1 cellular context compared by ENCODE assay signal in genomic region chr4:176319704-176320339, GRCh38.
TF ChIP-seq lines count a peak whose summit lies in the region.

Gene SPCS3 (plus strand): TSS chr4:176319966. CDS start chr4:176320077, 111 bp downstream.

TF ChIP-seq in HepG2, 621 proteins besides CTCF, POLR2A, EP300 and RAD21 (continued from another document and continues in another):
- TF ChIP-seq ZHX2 (IDR thresholded peaks at IDR 0.05; ENCODE audit: low read depth) = no peak
- TF ChIP-seq ZHX2 (CRISPR knock-in tag; IDR thresholded peaks at IDR 0.05; ENCODE audit: borderline replicate concordance) = no peak
- TF ChIP-seq ZSCAN31 (CRISPR knock-in tag; IDR thresholded peaks at IDR 0.05; ENCODE audit: low read depth) = no peak; the same call in 1 of the 2 replicates
- no peak for TF ChIP-seq ZNF800 (CRISPR knock-in tag; IDR thresholded peaks at IDR 0.05)
- TF ChIP-seq FOXC1 (CRISPR knock-in tag; IDR thresholded peaks at IDR 0.05; ENCODE audit: borderline replicate concordance) = no peak
- peak; percentile 1; the same call in 1 of the 2 replicates for TF ChIP-seq POGK (CRISPR knock-in tag; conservative IDR thresholded peaks at IDR 0.05)
- peak; percentile 40; the same call in 1 of the 2 replicates for TF ChIP-seq ZGPAT (CRISPR knock-in tag; IDR thresholded peaks at IDR 0.05)
- TF ChIP-seq IKZF1 (IDR thresholded peaks at IDR 0.05) = no peak
- TF ChIP-seq NCOR1 (IDR thresholded peaks at IDR 0.05; ENCODE audit: borderline replicate concordance, low read length) = no peak
- TF ChIP-seq ATF3 (CRISPR knock-in tag; IDR thresholded peaks at IDR 0.05) = no peak
- no peak for TF ChIP-seq ZNF253 (CRISPR knock-in tag; IDR thresholded peaks at IDR 0.05; ENCODE audit: borderline replicate concordance)
- no peak for TF ChIP-seq ZSCAN5A (CRISPR knock-in tag; IDR thresholded peaks at IDR 0.05; ENCODE audit: borderline replicate concordance)
- TF ChIP-seq ZNF256 (CRISPR knock-in tag; conservative IDR thresholded peaks at IDR 0.05) = no peak
- no peak for TF ChIP-seq AFF4 (CRISPR knock-in tag; IDR thresholded peaks at IDR 0.05)
- no peak for TF ChIP-seq CHCHD3 (CRISPR knock-in tag; IDR thresholded peaks at IDR 0.05)
- peak; percentile 91 for TF ChIP-seq DRAP1 (CRISPR knock-in tag; IDR thresholded peaks at IDR 0.05)
- no peak for TF ChIP-seq TEF (CRISPR knock-in tag; IDR thresholded peaks at IDR 0.05)
- peak; percentile 98 for TF ChIP-seq ZBTB14 (CRISPR knock-in tag; IDR thresholded peaks at IDR 0.05)
- TF ChIP-seq ZNF792 (CRISPR knock-in tag; IDR thresholded peaks at IDR 0.05) = no peak
- no peak for TF ChIP-seq ZNF607 (CRISPR knock-in tag; IDR thresholded peaks at IDR 0.05; ENCODE audit: borderline replicate concordance)
- 0 out of 2 replicates have a peak, but pooled peaks have one; percentile 28 for TF ChIP-seq ZIK1 (CRISPR knock-in tag; IDR thresholded peaks at IDR 0.05; ENCODE audit: borderline replicate concordance, low read depth)
- TF ChIP-seq RORA (CRISPR knock-in tag; IDR thresholded peaks at IDR 0.05) = no peak
- 0 out of 2 replicates have a peak, but pooled peaks have one; percentile 49 for TF ChIP-seq CCDC6 (CRISPR knock-in tag; IDR thresholded peaks at IDR 0.05)
- TF ChIP-seq FOXO1 (CRISPR knock-in tag; IDR thresholded peaks at IDR 0.05) = peak; percentile 73; the same call in 1 of the 2 replicates
- TF ChIP-seq HINFP (CRISPR knock-in tag; IDR thresholded peaks at IDR 0.05; ENCODE audit: low read depth) = no peak
- TF ChIP-seq DNMT1 (CRISPR knock-in tag; IDR thresholded peaks at IDR 0.05) = no peak; the same call in 1 of the 2 replicates
- TF ChIP-seq AGO1 (IDR thresholded peaks at IDR 0.05; ENCODE audit: low read depth, low read length, poor library complexity, severe bottlenecking) = peak; percentile 61
- no peak for TF ChIP-seq ZC3H4 (CRISPR knock-in tag; IDR thresholded peaks at IDR 0.05; ENCODE audit: borderline replicate concordance)
- no peak for TF ChIP-seq ZFP41 (CRISPR knock-in tag; IDR thresholded peaks at IDR 0.05; ENCODE audit: borderline replicate concordance)
- peak; percentile 54 for TF ChIP-seq ETV5 (CRISPR knock-in tag; IDR thresholded peaks at IDR 0.05; ENCODE audit: borderline replicate concordance)
- TF ChIP-seq NCOA5 (CRISPR knock-in tag; IDR thresholded peaks at IDR 0.05) = no peak
- TF ChIP-seq ISX (CRISPR knock-in tag; conservative IDR thresholded peaks at IDR 0.05) = no peak
- no peak; the same call in 1 of the 2 replicates for TF ChIP-seq HCFC1 (IDR thresholded peaks at IDR 0.05; ENCODE audit: low read depth, low read length)
- peak; percentile 45; the same call in 1 of the 2 replicates for TF ChIP-seq ZMAT3 (CRISPR knock-in tag; conservative IDR thresholded peaks at IDR 0.05)
